ENCODE assay signal across 8 cellular contexts in the genomic region with DNA sequence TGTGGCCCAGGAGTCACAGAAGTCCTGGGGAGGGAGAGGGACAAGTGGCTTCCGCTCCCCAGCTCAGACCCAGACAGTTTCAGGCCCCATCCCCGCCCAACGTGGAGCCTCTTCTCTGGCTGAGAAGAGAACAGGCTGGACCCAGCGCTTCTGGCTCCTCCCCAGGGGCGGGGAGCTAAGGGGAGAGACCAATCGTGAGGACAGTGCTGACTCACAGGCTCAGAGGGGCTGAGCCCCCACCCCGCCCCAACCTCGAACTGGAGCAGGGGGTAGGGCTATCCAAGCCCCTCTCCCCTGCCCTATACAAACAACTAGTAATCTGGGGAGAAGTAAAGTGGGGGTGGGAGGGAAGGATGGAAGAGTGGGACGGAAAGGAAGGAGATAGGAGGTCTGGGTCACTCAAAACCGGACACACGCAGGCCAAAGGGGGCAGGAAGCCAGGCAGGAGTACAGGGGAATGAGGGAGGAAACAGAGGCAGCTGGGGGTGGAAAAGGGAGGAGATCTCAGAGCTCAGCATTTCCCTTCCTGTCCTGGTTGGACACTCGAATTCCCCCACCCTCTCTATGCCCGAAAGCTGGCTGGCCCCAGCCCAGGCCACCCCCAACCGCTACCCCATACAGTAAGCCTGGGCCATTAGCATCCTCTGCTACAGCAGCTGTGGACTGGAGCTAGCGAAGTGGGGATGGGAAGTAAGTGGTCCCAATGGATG. TPM values are rescaled to one million over a fixed set of nuclear protein-coding genes. Genes with fewer than 3 reads are reported as not detected.
DNase-seq lines count a peak whose midpoint lies in the region; ATAC-seq, FAIRE-seq and TF ChIP-seq lines count a peak whose summit lies in the region.

A gene with protein sequence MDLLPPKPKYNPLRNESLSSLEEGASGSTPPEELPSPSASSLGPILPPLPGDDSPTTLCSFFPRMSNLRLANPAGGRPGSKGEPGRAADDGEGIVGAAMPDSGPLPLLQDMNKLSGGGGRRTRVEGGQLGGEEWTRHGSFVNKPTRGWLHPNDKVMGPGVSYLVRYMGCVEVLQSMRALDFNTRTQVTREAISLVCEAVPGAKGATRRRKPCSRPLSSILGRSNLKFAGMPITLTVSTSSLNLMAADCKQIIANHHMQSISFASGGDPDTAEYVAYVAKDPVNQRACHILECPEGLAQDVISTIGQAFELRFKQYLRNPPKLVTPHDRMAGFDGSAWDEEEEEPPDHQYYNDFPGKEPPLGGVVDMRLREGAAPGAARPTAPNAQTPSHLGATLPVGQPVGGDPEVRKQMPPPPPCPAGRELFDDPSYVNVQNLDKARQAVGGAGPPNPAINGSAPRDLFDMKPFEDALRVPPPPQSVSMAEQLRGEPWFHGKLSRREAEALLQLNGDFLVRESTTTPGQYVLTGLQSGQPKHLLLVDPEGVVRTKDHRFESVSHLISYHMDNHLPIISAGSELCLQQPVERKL (minus strand): TSS at position 117 of the 710 bp plus-strand sequence. CDS start 221 bp downstream, outside the sequence.

- POLR2A ChIA-PET in Panc1 (lab: Charles Lee) = interaction anchor here (0.6 to 1.1 kb wide), 6 partner anchors 10 to 115 kb away, joined by 3 to 15 read pairs (median 4); a partner anchor contains a TSS

- peak within 1 kb of the TSS; percentile 49 to 90 (median 78); a peak in 21 of 22 replicates for H3K27ac ChIP-seq in BLaER1 treated with 17β-estradiol and CSF1 and Interleukin-3, amounts not matched to agents 10 nM and 100 nM
- peak within 1 kb of the TSS; percentile 98 for H3K27ac ChIP-seq in Panc1 (ENCODE audit: low read length)
- peak within 1 kb of the TSS; percentile 95 to 99 for H3K27ac ChIP-seq in ascending aorta
- H3K27ac ChIP-seq in left ventricle myocardium inferior (replicated peaks) = peak within 1 kb of the TSS; percentile 97
- peak within 1 kb of the TSS; percentile 33 to 97 (median 92) for H3K27ac ChIP-seq in pancreas

- no peak for FAIRE-seq in pancreas (lab: Jason Lieb, UNC)

- TF ChIP-seq CTCF in Panc1 (IDR thresholded peaks at IDR 0.05) = no peak
- no peak for TF ChIP-seq CTCF in ascending aorta (IDR thresholded peaks at IDR 0.05)
- TF ChIP-seq CTCF in left ventricle myocardium inferior (IDR thresholded peaks at IDR 0.05; ENCODE audit: borderline replicate concordance) = no peak
- TF ChIP-seq CTCF in pancreas (IDR thresholded peaks at IDR 0.05) = no peak

- H4K20me1 ChIP-seq in BLaER1 treated with 17β-estradiol and CSF1 and Interleukin-3, amounts not matched to agents 10 nM and 100 nM = peaks cover 22 to 72% (median 39%) of the 10 kb centered on the region in 11 experiments; a peak in 19 of 22 replicates

- DNase-seq in H4 (ENCODE audit: low spot score) (peak; percentile 94), Panc1 (ENCODE audit: low read depth, low spot score) (no peak), ascending aorta (ENCODE audit: low spot score in 2 of 2) (peak; percentile 80 to 97), left ventricle myocardium inferior (peak; percentile 94), pancreas (peak; percentile 70 to 89 (median 78))

- H3K36me3 ChIP-seq in BLaER1 treated with 17β-estradiol and CSF1 and Interleukin-3, amounts not matched to agents 10 nM and 100 nM = peaks cover 32 to 42% (median 38%) of the 10 kb centered on the region in 11 experiments
- H3K36me3 ChIP-seq in Panc1 (ENCODE audit: control insufficient read depth, insufficient read depth, low read length) (peaks cover 4% of the 10 kb centered on the region), ascending aorta (peaks cover 23 to 30% of the 10 kb centered on the region in 2 donors), left ventricle myocardium inferior (peaks cover 34% of the 10 kb centered on the region), pancreas (peaks cover 0 to 27% (median 14%) of the 10 kb centered on the region in 3 donors)

- intact Hi-C loops in Panc1 (cut with micrococcal nuclease; ENCODE audit: unreplicated experiment) (no loop called here), ascending aorta (cut with DNase I) (loop anchor here (1.0 to 2.0 kb wide), 2 partner anchors 8 to 14 kb away; a partner anchor contains a TSS), left ventricle myocardium inferior (cut with micrococcal nuclease) (no loop called here), pancreas (cut with DNase I) (no loop called here)

- H3K4me1 ChIP-seq in BLaER1 treated with 17β-estradiol and CSF1 and Interleukin-3, amounts not matched to agents 10 nM and 100 nM = peaks cover 45 to 76% (median 65%) of the 10 kb centered on the region in 10 experiments
- peaks cover 43% of the 10 kb centered on the region for H3K4me1 ChIP-seq in Panc1 (ENCODE audit: control insufficient read depth, insufficient read depth, low read length)
- peaks cover 22 to 35% of the 10 kb centered on the region in 2 donors for H3K4me1 ChIP-seq in ascending aorta
- peaks cover 82% of the 10 kb centered on the region for H3K4me1 ChIP-seq in left ventricle myocardium inferior
- peaks cover 12 to 22% (median 20%) of the 10 kb centered on the region in 3 donors for H3K4me1 ChIP-seq in pancreas

- WGBS in pancreas, 2 donors = 47 to 48% methylated on average over 15 of the region's 15 CpGs

- ATAC-seq in Panc1 = peak; percentile 75
- ATAC-seq in pancreas = peak in 1 of 4 donors; percentile 10
- ATAC-seq in GM18517 (IDR thresholded peaks at IDR 0.05; ENCODE audit: unreplicated experiment) = no peak
- ATAC-seq in HG03432 (IDR thresholded peaks at IDR 0.05; ENCODE audit: unreplicated experiment) = no peak

- no peaks in the 10 kb centered on the region for H3K9me3 ChIP-seq in BLaER1 treated with 17β-estradiol and CSF1 and Interleukin-3, amounts not matched to agents 10 nM and 100 nM (replicated peaks in 1 of 11)
- H3K9me3 ChIP-seq in Panc1 (ENCODE audit: control insufficient read depth, insufficient read depth, low read depth, low read length) = no peaks in the 10 kb centered on the region
- H3K9me3 ChIP-seq in ascending aorta = no peaks in the 10 kb centered on the region
- no peaks in the 10 kb centered on the region for H3K9me3 ChIP-seq in left ventricle myocardium inferior (replicated peaks)
- H3K9me3 ChIP-seq in pancreas = no peaks in the 10 kb centered on the region

- BruUV-seq in Panc1 (replicated peaks; lab: Mats Ljungman, UMichigan) = no TSS peak

- peak within 1 kb of the TSS; percentile 38 to 76 (median 59) for H3K4me3 ChIP-seq in BLaER1 treated with 17β-estradiol and CSF1 and Interleukin-3, amounts not matched to agents 10 nM and 100 nM
- peak within 1 kb of the TSS; percentile 77 to 88 for H3K4me3 ChIP-seq in Panc1 (ENCODE audit: low read depth in 2 of 2, low read length in 2 of 2)
- peak within 1 kb of the TSS; percentile 61 to 82 for H3K4me3 ChIP-seq in ascending aorta
- H3K4me3 ChIP-seq in left ventricle myocardium inferior = peak within 1 kb of the TSS; percentile 82
- H3K4me3 ChIP-seq in pancreas = peak within 1 kb of the TSS in 2 of 4 donors; percentile 17 to 73

- in situ Hi-C loops in Panc1 (cut with HindIII; ENCODE audit: low pct_unique_long_range_greater_than_20kb, low sequenced_read_pairs) = no loop called here

- peak within 1 kb of the TSS; percentile 65 to 99 (median 79) for H3K9ac ChIP-seq in BLaER1 treated with 17β-estradiol and CSF1 and Interleukin-3, amounts not matched to agents 10 nM and 100 nM

- H3K4me2 ChIP-seq in BLaER1 treated with 17β-estradiol and CSF1 and Interleukin-3, amounts not matched to agents 10 nM and 100 nM = peak within 1 kb of the TSS; percentile 89 to 100 (median 98)

- H3K27me3 ChIP-seq in BLaER1 treated with 17β-estradiol and CSF1 and Interleukin-3, amounts not matched to agents 10 nM and 100 nM = no peaks in the 10 kb centered on the region
- H3K27me3 ChIP-seq in Panc1 (ENCODE audit: control insufficient read depth, insufficient read depth, low read length) (no peaks in the 10 kb centered on the region), ascending aorta (no peaks in the 10 kb centered on the region), left ventricle myocardium inferior (ENCODE audit: low read depth) (no peaks in the 10 kb centered on the region), pancreas (no peaks in the 10 kb centered on the region)

- CTCF ChIA-PET in Panc1 (lab: Charles Lee) = interaction anchor here (0.6 to 0.9 kb wide), 4 partner anchors 9 to 114 kb away, joined by 3 to 4 read pairs (median 3); a partner anchor contains a TSS

RNA-seq across cellular contexts. Expression of the gene that starts here (rescaled TPM):
- total RNA-seq in H4 (2014; rRNA removed; shearing (Covaris generic)) = 163 and 170 TPM in 2 replicates
- total RNA-seq in Panc1 (2021; ENCODE audit: unreplicated experiment) = 373 TPM
- polyA plus RNA-seq in Panc1 (2012; ENCODE audit: insufficient read length) = 479 TPM
- total RNA-seq in ascending aorta = 211 TPM
- 43.0 TPM for total RNA-seq in left ventricle myocardium inferior
- 10 to 100 TPM; 32.3 to 53.4 (median 40.7) TPM for total RNA-seq in pancreas
- polyA plus RNA-seq in pancreas = 10 to 100 TPM; 37.4 to 47.6 TPM
